Comparison of ENCODE assay signal across 12 cellular contexts in genomic region chr11:55872731-55873130, GRCh38. TPM values are rescaled to one million over a fixed set of nuclear protein-coding genes. Genes with fewer than 3 reads are reported as not detected.
"Had no signal": no experiment of that assay in that cellular context is flagged by ENCODE, and none has a peak within 500 bp of the region (broad histone marks: within the 10 kb centered on the region; RNA-seq: fewer than 3 reads in every experiment).

No MANE protein-coding gene starts in this region.

RNA-seq across cellular contexts. Expression of gene TRIM51, which starts 10.4 kb away (rescaled TPM):
- total RNA-seq: activated CD4-positive, alpha-beta T cell treated with anti-CD3 and anti-CD28 coated beads for 36 hours; activated CD4-positive, alpha-beta T cell treated with anti-CD3 and anti-CD28 coated beads, Interleukin-2, amount 10 ng/mL, durations not matched to agents 7 days and 5 days; activated CD8-positive, alpha-beta T cell treated with anti-CD3 and anti-CD28 coated beads, Interleukin-2, amount 10 ng/mL, durations not matched to agents 7 days and 5 days; activated naive CD4-positive, alpha-beta T cell treated with anti-CD3 and anti-CD28 coated beads for 36 hours; activated naive CD4-positive, alpha-beta T cell treated with anti-CD3 and anti-CD28 coated beads, Interleukin-2, amount 50 U/mL, for 72 hours; activated T-helper 2 cell treated with anti-CD3 and anti-CD28 coated beads, Interferon-gamma antibody, Interleukin-2, Interleukin-4, amounts not matched to agents 10 μg/mL and 5 μg/mL and 100 μg/mL, durations not matched to agents 14 hours and 24 hours and 36 hours; adrenal gland; bronchial epithelial cell; SJCRH30; T-cell; WTC11 had no signal
- polyA plus RNA-seq: adrenal gland had no signal

RNA-seq across cellular contexts. Expression of gene OR5D16, which starts 34.2 kb away (rescaled TPM):
- total RNA-seq: activated CD4-positive, alpha-beta T cell treated with anti-CD3 and anti-CD28 coated beads for 36 hours; activated CD4-positive, alpha-beta T cell treated with anti-CD3 and anti-CD28 coated beads, Interleukin-2, amount 10 ng/mL, durations not matched to agents 7 days and 5 days; activated CD8-positive, alpha-beta T cell treated with anti-CD3 and anti-CD28 coated beads, Interleukin-2, amount 10 ng/mL, durations not matched to agents 7 days and 5 days; activated naive CD4-positive, alpha-beta T cell treated with anti-CD3 and anti-CD28 coated beads for 36 hours; activated naive CD4-positive, alpha-beta T cell treated with anti-CD3 and anti-CD28 coated beads, Interleukin-2, amount 50 U/mL, for 72 hours; activated T-helper 2 cell treated with anti-CD3 and anti-CD28 coated beads, Interferon-gamma antibody, Interleukin-2, Interleukin-4, amounts not matched to agents 10 μg/mL and 5 μg/mL and 100 μg/mL, durations not matched to agents 14 hours and 24 hours and 36 hours; adrenal gland; bronchial epithelial cell; SJCRH30; T-cell; T-helper 17 cell; WTC11 had no signal
- polyA plus RNA-seq: adrenal gland had no signal

RNA-seq across cellular contexts. Expression of gene OR5W2, which starts 41.7 kb away (rescaled TPM):
- total RNA-seq: activated CD4-positive, alpha-beta T cell treated with anti-CD3 and anti-CD28 coated beads for 36 hours; activated CD4-positive, alpha-beta T cell treated with anti-CD3 and anti-CD28 coated beads, Interleukin-2, amount 10 ng/mL, durations not matched to agents 7 days and 5 days; activated CD8-positive, alpha-beta T cell treated with anti-CD3 and anti-CD28 coated beads, Interleukin-2, amount 10 ng/mL, durations not matched to agents 7 days and 5 days; activated naive CD4-positive, alpha-beta T cell treated with anti-CD3 and anti-CD28 coated beads for 36 hours; activated naive CD4-positive, alpha-beta T cell treated with anti-CD3 and anti-CD28 coated beads, Interleukin-2, amount 50 U/mL, for 72 hours; activated T-helper 2 cell treated with anti-CD3 and anti-CD28 coated beads, Interferon-gamma antibody, Interleukin-2, Interleukin-4, amounts not matched to agents 10 μg/mL and 5 μg/mL and 100 μg/mL, durations not matched to agents 14 hours and 24 hours and 36 hours; adrenal gland; bronchial epithelial cell; SJCRH30; T-cell; T-helper 17 cell; WTC11 had no signal
- polyA plus RNA-seq: adrenal gland had no signal

RNA-seq across cellular contexts. Expression of gene OR5L2, which starts 45.7 kb away (rescaled TPM):
- total RNA-seq: activated CD4-positive, alpha-beta T cell treated with anti-CD3 and anti-CD28 coated beads for 36 hours; activated CD4-positive, alpha-beta T cell treated with anti-CD3 and anti-CD28 coated beads, Interleukin-2, amount 10 ng/mL, durations not matched to agents 7 days and 5 days; activated CD8-positive, alpha-beta T cell treated with anti-CD3 and anti-CD28 coated beads, Interleukin-2, amount 10 ng/mL, durations not matched to agents 7 days and 5 days; activated naive CD4-positive, alpha-beta T cell treated with anti-CD3 and anti-CD28 coated beads for 36 hours; activated naive CD4-positive, alpha-beta T cell treated with anti-CD3 and anti-CD28 coated beads, Interleukin-2, amount 50 U/mL, for 72 hours; activated T-helper 2 cell treated with anti-CD3 and anti-CD28 coated beads, Interferon-gamma antibody, Interleukin-2, Interleukin-4, amounts not matched to agents 10 μg/mL and 5 μg/mL and 100 μg/mL, durations not matched to agents 14 hours and 24 hours and 36 hours; adrenal gland; bronchial epithelial cell; SJCRH30; T-cell; T-helper 17 cell; WTC11 had no signal
- polyA plus RNA-seq: adrenal gland had no signal

RNA-seq across cellular contexts. Expression of gene OR5D18, which starts 53.3 kb away (rescaled TPM):
- total RNA-seq: activated CD4-positive, alpha-beta T cell treated with anti-CD3 and anti-CD28 coated beads for 36 hours; activated CD4-positive, alpha-beta T cell treated with anti-CD3 and anti-CD28 coated beads, Interleukin-2, amount 10 ng/mL, durations not matched to agents 7 days and 5 days; activated CD8-positive, alpha-beta T cell treated with anti-CD3 and anti-CD28 coated beads, Interleukin-2, amount 10 ng/mL, durations not matched to agents 7 days and 5 days; activated naive CD4-positive, alpha-beta T cell treated with anti-CD3 and anti-CD28 coated beads for 36 hours; activated naive CD4-positive, alpha-beta T cell treated with anti-CD3 and anti-CD28 coated beads, Interleukin-2, amount 50 U/mL, for 72 hours; activated T-helper 2 cell treated with anti-CD3 and anti-CD28 coated beads, Interferon-gamma antibody, Interleukin-2, Interleukin-4, amounts not matched to agents 10 μg/mL and 5 μg/mL and 100 μg/mL, durations not matched to agents 14 hours and 24 hours and 36 hours; adrenal gland; bronchial epithelial cell; SJCRH30; T-cell; T-helper 17 cell; WTC11 had no signal
- polyA plus RNA-seq: adrenal gland had no signal
